In the genomic region with DNA sequence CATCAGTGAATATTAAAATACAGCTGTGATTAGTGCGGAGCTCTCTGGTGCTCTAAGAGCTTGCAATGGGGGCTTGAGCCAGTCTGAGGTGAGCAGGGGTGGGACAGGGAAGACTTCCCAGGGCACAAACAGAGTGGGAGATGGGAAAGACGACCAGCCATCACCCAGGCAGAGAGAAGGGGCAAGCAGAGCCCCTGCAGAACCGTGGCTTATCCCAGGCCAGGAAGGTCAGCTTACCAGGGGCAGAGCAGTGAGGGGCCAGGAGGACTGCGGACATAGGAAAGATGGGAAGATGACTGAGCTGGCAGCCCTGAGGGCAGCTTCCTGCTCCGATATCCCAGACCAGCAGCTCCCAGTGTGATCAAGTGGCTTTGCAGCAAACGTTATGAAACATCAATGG, we compare ENCODE assay signal across 11 cellular contexts. TPM values are rescaled to one million over a fixed set of nuclear protein-coding genes. Genes with fewer than 3 reads are reported as not detected.
DNase-seq lines count a peak whose midpoint lies in the region; ATAC-seq and TF ChIP-seq lines count a peak whose summit lies in the region.
"Had no signal": no experiment of that assay in that cellular context is flagged by ENCODE, and none has a peak within 500 bp of the region (broad histone marks: within the 10 kb centered on the region; RNA-seq: fewer than 3 reads in every experiment).

No MANE protein-coding gene starts in this region.

- H3K4me3 Mint-ChIP-seq in activated CD4-positive, alpha-beta memory T cell treated with anti-CD3 and anti-CD28 coated beads for 36 hours = peak overlapping the region; percentile 31
- no peak overlapping the region for H3K4me3 Mint-ChIP-seq in activated CD4-positive, alpha-beta memory T cell treated with anti-CD3 and anti-CD28 coated beads, Interleukin-2, amount 10 ng/mL, durations not matched to agents 7 days and 5 days

- ATAC-seq in thoracic aorta (ENCODE audit: insufficient number of reproducible peaks, low FRiP score, low read depth) (no peak), HG02642 (IDR thresholded peaks at IDR 0.05; ENCODE audit: poor library complexity, unreplicated experiment) (no peak)

- H3K9me3 ChIP-seq in adrenal gland (replicated peaks in 1 of 3) = no peaks in the 10 kb centered on the region
- H3K9me3 ChIP-seq in liver (ENCODE audit: control insufficient read depth in 4 of 4, low read length in 3 of 4) = no peaks in the 10 kb centered on the region
- H3K9me3 ChIP-seq in thoracic aorta = no peaks in the 10 kb centered on the region
- H3K9me3 ChIP-seq: Peyer's patch, testis had no signal

- peaks cover 2% of the 10 kb centered on the region for H3K27me3 Mint-ChIP-seq in activated CD4-positive, alpha-beta memory T cell treated with anti-CD3 and anti-CD28 coated beads for 36 hours
- peaks cover 12% of the 10 kb centered on the region for H3K27me3 Mint-ChIP-seq in activated CD4-positive, alpha-beta memory T cell treated with anti-CD3 and anti-CD28 coated beads, Interleukin-2, amount 10 ng/mL, durations not matched to agents 7 days and 5 days

- H3K27ac Mint-ChIP-seq in activated CD4-positive, alpha-beta memory T cell treated with anti-CD3 and anti-CD28 coated beads for 36 hours = peak overlapping the region; percentile 91
- H3K27ac Mint-ChIP-seq in activated CD4-positive, alpha-beta memory T cell treated with anti-CD3 and anti-CD28 coated beads, Interleukin-2, amount 10 ng/mL, durations not matched to agents 7 days and 5 days = no peak overlapping the region

- TF ChIP-seq RAD21 in liver (IDR thresholded peaks at IDR 0.05) = no peak

- H3K4me1 Mint-ChIP-seq in activated CD4-positive, alpha-beta memory T cell treated with anti-CD3 and anti-CD28 coated beads for 36 hours (ENCODE audit: low read depth) = peaks cover 38% of the 10 kb centered on the region
- peaks cover 28% of the 10 kb centered on the region for H3K4me1 Mint-ChIP-seq in activated CD4-positive, alpha-beta memory T cell treated with anti-CD3 and anti-CD28 coated beads, Interleukin-2, amount 10 ng/mL, durations not matched to agents 7 days and 5 days

- POLR2A ChIA-PET in activated CD4-positive, alpha-beta memory T cell treated with anti-CD3 and anti-CD28 coated beads for 36 hours (lab: Charles Lee) = interaction anchor here (0.6 to 2.1 kb wide), 4 partner anchors 11 to 88 kb away, joined by 3 to 8 read pairs (median 4); no protein-coding TSS in a partner anchor
- POLR2A ChIA-PET in activated CD4-positive, alpha-beta memory T cell treated with anti-CD3 and anti-CD28 coated beads, Interleukin-2, amount 10 ng/mL, durations not matched to agents 7 days and 5 days (lab: Charles Lee) = interaction anchor here (1.0 to 1.9 kb wide), 7 partner anchors 20 to 109 kb away, joined by 3 to 13 read pairs (median 4); partner anchors contain the start of gene ALDH4A1

- H3K27me3 ChIP-seq in adrenal gland (no peaks in the 10 kb centered on the region), liver (ENCODE audit: control insufficient read depth in 4 of 4, insufficient read depth in 4 of 4, low read length in 3 of 4) (no peaks in the 10 kb centered on the region), thoracic aorta (replicated peaks; ENCODE audit: insufficient read depth) (no peaks in the 10 kb centered on the region)
- H3K27me3 ChIP-seq: Peyer's patch, testis had no signal

- CTCF ChIA-PET in activated CD4-positive, alpha-beta memory T cell treated with anti-CD3 and anti-CD28 coated beads for 36 hours (lab: Charles Lee) = interaction anchor here (0.6 to 3.4 kb wide), 6 partner anchors 8 to 109 kb away, joined by 3 to 10 read pairs (median 4); partner anchors contain the start of gene ALDH4A1
- CTCF ChIA-PET in activated CD4-positive, alpha-beta memory T cell treated with anti-CD3 and anti-CD28 coated beads, Interleukin-2, amount 10 ng/mL, durations not matched to agents 7 days and 5 days (lab: Charles Lee) = interaction anchor here (1.2 to 2.1 kb wide), 2 partner anchors 63 to 99 kb away, joined by 7 to 9 read pairs; no protein-coding TSS in a partner anchor

- H3K9me3 Mint-ChIP-seq in activated CD4-positive, alpha-beta memory T cell treated with anti-CD3 and anti-CD28 coated beads for 36 hours = no peaks in the 10 kb centered on the region
- no peaks in the 10 kb centered on the region for H3K9me3 Mint-ChIP-seq in activated CD4-positive, alpha-beta memory T cell treated with anti-CD3 and anti-CD28 coated beads, Interleukin-2, amount 10 ng/mL, durations not matched to agents 7 days and 5 days

- H3K36me3 ChIP-seq in adrenal gland (replicated peaks in 1 of 2) (no peaks in the 10 kb centered on the region), liver (ENCODE audit: control insufficient read depth in 4 of 4, insufficient read depth in 3 of 4, low read depth in 1 of 4, low read length in 3 of 4) (no peaks in the 10 kb centered on the region), thoracic aorta (no peaks in the 10 kb centered on the region)
- H3K36me3 ChIP-seq: Peyer's patch had no signal

- intact Hi-C loops in activated CD4-positive, alpha-beta memory T cell treated with anti-CD3 and anti-CD28 coated beads for 36 hours (cut with micrococcal nuclease) = loop anchor here (1.0 to 2.0 kb wide), 5 partner anchors 9 to 109 kb away; partner anchors contain the start of gene ALDH4A1
- intact Hi-C loops in adrenal gland (cut with DNase I) = no loop called here
- intact Hi-C loops in posterior cingulate gyrus (cut with DNase I) = no loop called here

- WGBS in adrenal gland, 4 donors = 60 to 78% (median 70%) methylated on average over 5 to 6 of the region's 6 CpGs
- WGBS in liver = 59% methylated on average over 6 of the region's 6 CpGs

- H3K9ac ChIP-seq in liver (ENCODE audit: low read depth in 1 of 2, low read length in 2 of 2) = peak overlapping the region; percentile 12 to 19

- H3K4me1 ChIP-seq in adrenal gland (replicated peaks in 1 of 2) (peaks cover 14 to 29% of the 10 kb centered on the region in 2 donors), liver (ENCODE audit: control insufficient read depth in 4 of 4, insufficient read depth in 4 of 4, low read length in 3 of 4) (peaks cover 13 to 69% (median 54%) of the 10 kb centered on the region in 4 donors), thoracic aorta (ENCODE audit: control insufficient read depth in 1 of 2, low read depth in 2 of 2) (peaks cover 22 to 31% of the 10 kb centered on the region in 2 donors)

- no peak for TF ChIP-seq POLR2A in adrenal gland (IDR thresholded peaks at IDR 0.05)

- H3K27ac ChIP-seq in adrenal gland (peak overlapping the region in 3 of 5 donors; percentile 83 to 93 (median 84)), liver (ENCODE audit: low read depth in 1 of 2, low read length in 2 of 2) (peak overlapping the region; percentile 92), thoracic aorta (peak overlapping the region; percentile 79 to 92)
- H3K27ac ChIP-seq: testis had no signal

- no peak for DNase-seq in activated CD4-positive, alpha-beta memory T cell treated with anti-CD3 and anti-CD28 coated beads for 36 hours
- DNase-seq in activated CD4-positive, alpha-beta memory T cell treated with anti-CD3 and anti-CD28 coated beads, Interleukin-2, amount 10 ng/mL, durations not matched to agents 7 days and 5 days = no peak
- DNase-seq in adrenal gland (peak in 2 of 7 donors; percentile 6 to 27), thoracic aorta (ENCODE audit: low spot score) (no peak), posterior cingulate gyrus (no peak), SW480 (ENCODE audit: low spot score) (no peak)
- DNase-seq: NCI-H187 had no signal

- no peaks in the 10 kb centered on the region for H3K36me3 Mint-ChIP-seq in activated CD4-positive, alpha-beta memory T cell treated with anti-CD3 and anti-CD28 coated beads for 36 hours
- H3K36me3 Mint-ChIP-seq in activated CD4-positive, alpha-beta memory T cell treated with anti-CD3 and anti-CD28 coated beads, Interleukin-2, amount 10 ng/mL, durations not matched to agents 7 days and 5 days (ENCODE audit: low read depth) = no peaks in the 10 kb centered on the region

- TF ChIP-seq CTCF in adrenal gland (IDR thresholded peaks at IDR 0.05) = no peak
- no peak for TF ChIP-seq CTCF in liver (IDR thresholded peaks at IDR 0.05; ENCODE audit: low read depth, low read length, missing input control)
- no peak for TF ChIP-seq CTCF in thoracic aorta (IDR thresholded peaks at IDR 0.05)

- no peak overlapping the region for H3K4me3 ChIP-seq in adrenal gland
- no peak overlapping the region for H3K4me3 ChIP-seq in liver (ENCODE audit: low read depth in 1 of 3, low read length in 3 of 3)
- H3K4me3 ChIP-seq in thoracic aorta = no peak overlapping the region
- H3K4me3 ChIP-seq: Peyer's patch, testis had no signal

TF ChIP-seq in liver, 16 proteins besides CTCF, POLR2A, EP300 and RAD21 (continues in another document):
- TF ChIP-seq HNF4A (conservative IDR thresholded peaks at IDR 0.05) = no peak
- no peak for TF ChIP-seq SP1 (IDR thresholded peaks at IDR 0.05)
- no peak for TF ChIP-seq REST (IDR thresholded peaks at IDR 0.05)

RNA-seq across cellular contexts. Expression of gene IFFO2, which starts 55.4 kb away (rescaled TPM):
- 10 to 100 TPM; 40.4 to 42.0 TPM for total RNA-seq in activated CD4-positive, alpha-beta memory T cell treated with anti-CD3 and anti-CD28 coated beads for 36 hours
- total RNA-seq in activated CD4-positive, alpha-beta memory T cell treated with anti-CD3 and anti-CD28 coated beads, Interleukin-2, amount 10 ng/mL, durations not matched to agents 7 days and 5 days = 10 to 100 TPM; 19.9 to 22.7 TPM
- total RNA-seq in adrenal gland (10 to 100 TPM; 13.5 to 23.4 (median 17.9) TPM), liver (1 to 10 TPM; 2.6 to 7.4 TPM), thoracic aorta (10 to 100 TPM; 24.8 to 27.7 TPM)
- polyA plus RNA-seq in adrenal gland (10 to 100 TPM in 1 of 3 donors, 1 to 10 TPM in 2; 5.9 to 10.8 (median 9.7) TPM), liver (1 to 10 TPM in 1 of 2 donors, under 1 TPM in 1; 0.88 to 3.4 TPM)
